In genomic region chr6:116363759-116364158, GRCh38 we compare ENCODE assay signal across 1 cellular context.
TF ChIP-seq lines count a peak whose summit lies in the region.

No MANE protein-coding gene starts in this region.

TF ChIP-seq in SK-N-SH treated with all-trans-retinoic acid at 6 μM for 48 hours, 23 proteins besides CTCF, POLR2A, EP300 and RAD21 (continued from another document):
- TF ChIP-seq PATZ1 (CRISPR knock-in tag; IDR thresholded peaks at IDR 0.05; ENCODE audit: borderline replicate concordance), result no peak
